In genomic region chr9:113238202-113238858, GRCh38 we compare ENCODE assay signal across 2 cellular contexts.
TF ChIP-seq lines count a peak whose summit lies in the region.

No MANE protein-coding gene starts in this region.

TF ChIP-seq in GM23338, 12 proteins besides CTCF, POLR2A, EP300 and RAD21:
- no peak for TF ChIP-seq ZNF331 (CRISPR knock-in tag; IDR thresholded peaks at IDR 0.05; ENCODE audit: low read depth)

TF ChIP-seq in GM12878, 131 proteins besides CTCF, POLR2A, EP300 and RAD21:
- no peak for TF ChIP-seq ATF7 (IDR thresholded peaks at IDR 0.05; ENCODE audit: low read depth)
- TF ChIP-seq PAX5 (IDR thresholded peaks at IDR 0.05; ENCODE audit: borderline replicate concordance, low read depth, low read length) = no peak
- TF ChIP-seq ASH2L (IDR thresholded peaks at IDR 0.05; ENCODE audit: borderline replicate concordance, low read depth) = no peak
- no peak for TF ChIP-seq CHD1 (IDR thresholded peaks at IDR 0.05; ENCODE audit: low read depth, low read length)
- TF ChIP-seq PBX3 (IDR thresholded peaks at IDR 0.05; ENCODE audit: insufficient replicate concordance, low read depth, low read length) = no peak
